Comparison of ENCODE assay signal across 26 cellular contexts in genomic region chr18:42024131-42024530, GRCh38.
A peak's percentile ranks its signal among the peaks of the same experiment; 100 is the strongest.
DNase-seq lines count a peak whose midpoint lies in the region; ATAC-seq, FAIRE-seq and TF ChIP-seq lines count a peak whose summit lies in the region.
"Had no signal": no experiment of that assay in that cellular context is flagged by ENCODE, and none has a peak within 500 bp of the region (broad histone marks: within the 10 kb centered on the region; RNA-seq: fewer than 3 reads in every experiment).

No MANE protein-coding gene starts in this region.

- peak overlapping the region; percentile 46 for H3K27ac Mint-ChIP-seq in activated CD8-positive, alpha-beta T cell treated with anti-CD3 and anti-CD28 coated beads for 36 hours
- no peak overlapping the region for H3K27ac Mint-ChIP-seq in activated CD8-positive, alpha-beta T cell treated with anti-CD3 and anti-CD28 coated beads, Interleukin-2, amount 10 ng/mL, durations not matched to agents 7 days and 5 days
- H3K27ac Mint-ChIP-seq: stimulated activated naive B cell treated with anti-CD40 and anti-IgM and Interleukin-4, amounts not matched to agents 10 μg/mL and 1 μg/mL and 100 μg/mL, for 72 hours had no signal

- BruUV-seq in GM12878 (replicated peaks; lab: Mats Ljungman, UMichigan): no TSS peak

- SMC1A ChIA-PET in GM12878 (lab: Charles Lee; ENCODE audit: uncharacterized antibody, unreplicated experiment): interaction anchor here (0.6 to 1.8 kb wide), 7 partner anchors 10 to 121 kb away, joined by 3 to 9 read pairs (median 4); no protein-coding TSS in a partner anchor

- peak; percentile 71 for FAIRE-seq in GM12878 (lab: Jason Lieb, UNC)
- FAIRE-seq: A549, colon, endometrium had no signal

- no peak for TF ChIP-seq EP300 in GM12878 (IDR thresholded peaks at IDR 0.05; ENCODE audit: borderline replicate concordance in 1 of 2, control insufficient read depth in 1 of 2, low read depth in 2 of 2, low read length in 2 of 2)

- H3K4me1 Mint-ChIP-seq in activated CD8-positive, alpha-beta T cell treated with anti-CD3 and anti-CD28 coated beads for 36 hours (ENCODE audit: low read depth): peaks cover 36% of the 10 kb centered on the region
- H3K4me1 Mint-ChIP-seq in activated CD8-positive, alpha-beta T cell treated with anti-CD3 and anti-CD28 coated beads, Interleukin-2, amount 10 ng/mL, durations not matched to agents 7 days and 5 days (ENCODE audit: low read depth): peaks cover 21% of the 10 kb centered on the region

- H3K79me2 ChIP-seq in GM12878 (ENCODE audit: control insufficient read depth, insufficient read depth, low read length) (no peaks in the 10 kb centered on the region; the same call in 1 of the 2 replicates), osteoblast (ENCODE audit: insufficient read depth, low read length) (no peaks in the 10 kb centered on the region)

- CTCF ChIA-PET in activated CD8-positive, alpha-beta T cell treated with anti-CD3 and anti-CD28 coated beads for 36 hours (lab: Charles Lee): interaction anchor here (0.7 to 1.1 kb wide), 2 partner anchors 14 to 91 kb away, joined by 4 to 5 read pairs; no protein-coding TSS in a partner anchor
- CTCF ChIA-PET in activated CD8-positive, alpha-beta T cell treated with anti-CD3 and anti-CD28 coated beads, Interleukin-2, amount 10 ng/mL, durations not matched to agents 7 days and 5 days (lab: Charles Lee): interaction anchor here (1.5 kb wide), 1 partner anchor 27 kb away, joined by 4 read pairs; no protein-coding TSS in a partner anchor
- CTCF ChIA-PET in GM12878 (lab: Yijun Ruan, JAX): interaction anchor here (0.6 to 2.3 kb wide), 5 partner anchors 10 to 29 kb away, joined by 3 to 8 read pairs (median 4); no protein-coding TSS in a partner anchor

- no peak overlapping the region for H3K9ac ChIP-seq in GM12878 (ENCODE audit: control insufficient read depth, insufficient read depth, low read length)
- H3K9ac ChIP-seq: BLaER1 treated with 17β-estradiol and CSF1 and Interleukin-3, amounts not matched to agents 10 nM and 100 nM had no signal

- 92% methylated on average over 1 of the region's 1 CpG for WGBS in GM12878 (ENCODE audit: insufficient coverage, insufficient replicate concordance, low lambda C conversion rate, missing lambda C conversion rate)

- ATAC-seq in activated CD8-positive, alpha-beta T cell treated with anti-CD3 and anti-CD28 coated beads for 36 hours: peak; percentile 56
- ATAC-seq in activated CD8-positive, alpha-beta T cell treated with anti-CD3 and anti-CD28 coated beads, Interleukin-2, amount 10 ng/mL, durations not matched to agents 7 days and 5 days: no peak
- ATAC-seq in GM18858 (IDR thresholded peaks at IDR 0.05; ENCODE audit: unreplicated experiment) (peak; percentile 25), HG02870 (IDR thresholded peaks at IDR 0.05; ENCODE audit: unreplicated experiment) (peak; percentile 31), GM12878 (peak; percentile 37)
- ATAC-seq: A549; HCT116; heart left ventricle; PC-3; stimulated activated naive B cell treated with anti-CD40 and anti-IgM and Interleukin-4, amounts not matched to agents 10 μg/mL and 1 μg/mL and 100 μg/mL, for 72 hours had no signal

- RAD21 ChIA-PET in GM12878 (lab: Charles Lee; ENCODE audit: unreplicated experiment): interaction anchor here (0.9 to 1.9 kb wide), 2 partner anchors 29 to 119 kb away, joined by 4 to 6 read pairs; no protein-coding TSS in a partner anchor

- no peaks in the 10 kb centered on the region for H4K20me1 ChIP-seq in GM12878 (ENCODE audit: control insufficient read depth, insufficient read depth)
- H4K20me1 ChIP-seq in osteoblast (ENCODE audit: insufficient read depth, low read length): no peaks in the 10 kb centered on the region

- TF ChIP-seq RAD21 in GM12878 (IDR thresholded peaks at IDR 0.05; ENCODE audit: insufficient read depth, low read depth, low read length): no peak

- H3K4me2 ChIP-seq in GM12878 (ENCODE audit: control insufficient read depth, insufficient read depth): no peak overlapping the region
- H3K4me2 ChIP-seq in osteoblast (ENCODE audit: insufficient read depth, low read length): no peak overlapping the region
- H3K4me2 ChIP-seq: A549; BLaER1 treated with 17β-estradiol and CSF1 and Interleukin-3, amounts not matched to agents 10 nM and 100 nM had no signal

- H2AFZ ChIP-seq in GM12878 (ENCODE audit: control insufficient read depth, low read depth, low read length): no peak overlapping the region
- no peak overlapping the region for H2AFZ ChIP-seq in osteoblast (ENCODE audit: low read length)

- H3K9me3 ChIP-seq in GM12878 (replicated peaks; ENCODE audit: control insufficient read depth, insufficient read depth, low read length): no peaks in the 10 kb centered on the region
- H3K9me3 ChIP-seq in osteoblast (ENCODE audit: low read depth, low read length): no peaks in the 10 kb centered on the region
- H3K9me3 ChIP-seq: A549; BLaER1 treated with 17β-estradiol and CSF1 and Interleukin-3, amounts not matched to agents 10 nM and 100 nM; heart left ventricle; neutrophil; SJCRH30; tibial artery had no signal

- H3K4me1 ChIP-seq in GM12878 (ENCODE audit: control insufficient read depth, insufficient read depth, low read length) (peaks cover 35% of the 10 kb centered on the region), osteoblast (ENCODE audit: insufficient read depth, low read length) (peaks cover 2% of the 10 kb centered on the region)
- H3K4me1 ChIP-seq: A549, heart left ventricle, SJCRH30, tibial artery had no signal

- H3K27me3 ChIP-seq in GM12878 (replicated peaks in 1 of 2; ENCODE audit: control insufficient read depth in 2 of 2, insufficient read depth in 2 of 2, low read length in 1 of 2) (no peaks in the 10 kb centered on the region), osteoblast (ENCODE audit: insufficient read depth, low read length) (no peaks in the 10 kb centered on the region)
- H3K27me3 ChIP-seq: BLaER1 treated with 17β-estradiol and CSF1 and Interleukin-3, amounts not matched to agents 10 nM and 100 nM; heart left ventricle; neutrophil; SJCRH30; tibial artery had no signal

- TF ChIP-seq CTCF in activated CD8-positive, alpha-beta T cell treated with anti-CD3 and anti-CD28 coated beads for 36 hours (IDR thresholded peaks at IDR 0.05): no peak
- TF ChIP-seq CTCF in GM12878 (IDR thresholded peaks at IDR 0.05 in 2 of 3, conservative IDR thresholded peaks at IDR 0.05 in 1 of 3; ENCODE audit: control insufficient read depth in 2 of 3, extremely low read depth in 1 of 3, insufficient read depth in 1 of 3, low read depth in 3 of 3, low read length in 3 of 3) (no peak), osteoblast (IDR thresholded peaks at IDR 0.05; ENCODE audit: extremely low read depth, low read depth, low read length) (no peak)

- peaks cover 19% of the 10 kb centered on the region for H3K36me3 Mint-ChIP-seq in activated CD8-positive, alpha-beta T cell treated with anti-CD3 and anti-CD28 coated beads for 36 hours (ENCODE audit: low read depth)
- H3K36me3 Mint-ChIP-seq in activated CD8-positive, alpha-beta T cell treated with anti-CD3 and anti-CD28 coated beads, Interleukin-2, amount 10 ng/mL, durations not matched to agents 7 days and 5 days (ENCODE audit: low read depth): peaks cover 24% of the 10 kb centered on the region

- in situ Hi-C loops in GM12878 (cut with MboI): no loop called here

- no peak for DNase-seq in activated CD8-positive, alpha-beta T cell treated with anti-CD3 and anti-CD28 coated beads for 36 hours
- no peak for DNase-seq in activated CD8-positive, alpha-beta T cell treated with anti-CD3 and anti-CD28 coated beads, Interleukin-2, amount 10 ng/mL, durations not matched to agents 7 days and 5 days
- peak; percentile 15 for DNase-seq in GM12878 (ENCODE audit: low read depth, low spot score)
- DNase-seq in osteoblast (ENCODE audit: insufficient read length, low spot score, missing footprints): no peak
- no peak for DNase-seq in NCI-H510A (lab: John Stamatoyannopoulos, UW)
- DNase-seq in HCEC 1CT: no peak
- DNase-seq: activated CD8-positive, alpha-beta memory T cell treated with anti-CD3 and anti-CD28 coated beads, Interleukin-2, amount 50 U/mL, for 48 hours; activated naive CD4-positive, alpha-beta T cell treated with anti-CD3 and anti-CD28 coated beads, Interleukin-2, amount 50 U/mL, for 16 hours; DND-41; heart left ventricle; NCI-H1417; NCI-H82; PC-3; SJCRH30; stimulated activated CD4-positive, alpha-beta T cell treated with anti-CD3 and anti-CD28 coated beads, Interleukin-15, amount 100 ng/mL, for 24 hours; stimulated activated naive B cell treated with anti-CD40 and anti-IgM and Interleukin-4, amounts not matched to agents 10 μg/mL and 1 μg/mL and 100 μg/mL, for 72 hours; T-helper 9 cell; tibial artery had no signal

- H3K4me3 Mint-ChIP-seq in activated CD8-positive, alpha-beta T cell treated with anti-CD3 and anti-CD28 coated beads for 36 hours: no peak overlapping the region
- H3K4me3 Mint-ChIP-seq in activated CD8-positive, alpha-beta T cell treated with anti-CD3 and anti-CD28 coated beads, Interleukin-2, amount 10 ng/mL, durations not matched to agents 7 days and 5 days: no peak overlapping the region
- H3K4me3 Mint-ChIP-seq: stimulated activated naive B cell treated with anti-CD40 and anti-IgM and Interleukin-4, amounts not matched to agents 10 μg/mL and 1 μg/mL and 100 μg/mL, for 72 hours had no signal

- H3K27me3 Mint-ChIP-seq in activated CD8-positive, alpha-beta T cell treated with anti-CD3 and anti-CD28 coated beads for 36 hours: no peaks in the 10 kb centered on the region
- no peaks in the 10 kb centered on the region for H3K27me3 Mint-ChIP-seq in activated CD8-positive, alpha-beta T cell treated with anti-CD3 and anti-CD28 coated beads, Interleukin-2, amount 10 ng/mL, durations not matched to agents 7 days and 5 days (ENCODE audit: low read depth)
- H3K27me3 Mint-ChIP-seq: stimulated activated naive B cell treated with anti-CD40 and anti-IgM and Interleukin-4, amounts not matched to agents 10 μg/mL and 1 μg/mL and 100 μg/mL, for 72 hours had no signal

- intact Hi-C loops in activated CD8-positive, alpha-beta T cell treated with anti-CD3 and anti-CD28 coated beads for 36 hours (cut with micrococcal nuclease): no loop called here
- intact Hi-C loops in GM12878 (cut with micrococcal nuclease; ENCODE audit: unreplicated experiment): loop anchor here (10.0 kb wide), 1 partner anchor 161 kb away; no protein-coding TSS in a partner anchor

- H3K36me3 ChIP-seq in GM12878 (ENCODE audit: control insufficient read depth in 2 of 2, insufficient read depth in 2 of 2, low read length in 1 of 2) (peaks cover 0 to 12% of the 10 kb centered on the region in 2 experiments; a peak in 2 of 4 replicates), osteoblast (ENCODE audit: insufficient read depth, low read length) (peaks cover 5% of the 10 kb centered on the region)

- TF ChIP-seq POLR2A in GM12878 (IDR thresholded peaks at IDR 0.05; ENCODE audit: low read depth, low read length): no peak

- H3K4me3 ChIP-seq in GM12878 (no peak overlapping the region), osteoblast (ENCODE audit: insufficient read depth, low read length) (no peak overlapping the region)
- H3K4me3 ChIP-seq: A549; BLaER1 treated with 17β-estradiol and CSF1 and Interleukin-3, amounts not matched to agents 10 nM and 100 nM; heart left ventricle; SJCRH30; tibial artery had no signal

- H3K9me3 Mint-ChIP-seq in activated CD8-positive, alpha-beta T cell treated with anti-CD3 and anti-CD28 coated beads for 36 hours: no peaks in the 10 kb centered on the region
- H3K9me3 Mint-ChIP-seq in activated CD8-positive, alpha-beta T cell treated with anti-CD3 and anti-CD28 coated beads, Interleukin-2, amount 10 ng/mL, durations not matched to agents 7 days and 5 days (ENCODE audit: insufficient read depth): no peaks in the 10 kb centered on the region
- H3K9me3 Mint-ChIP-seq: stimulated activated naive B cell treated with anti-CD40 and anti-IgM and Interleukin-4, amounts not matched to agents 10 μg/mL and 1 μg/mL and 100 μg/mL, for 72 hours had no signal

- POLR2A ChIA-PET in activated CD8-positive, alpha-beta T cell treated with anti-CD3 and anti-CD28 coated beads for 36 hours (lab: Charles Lee): no interaction called here
- POLR2A ChIA-PET in activated CD8-positive, alpha-beta T cell treated with anti-CD3 and anti-CD28 coated beads, Interleukin-2, amount 10 ng/mL, durations not matched to agents 7 days and 5 days (lab: Charles Lee): no interaction called here
- POLR2A ChIA-PET in GM12878 (lab: Charles Lee): interaction anchor here (0.8 kb wide), 1 partner anchor 27 kb away, joined by 3 read pairs; no protein-coding TSS in a partner anchor

- H3K27ac ChIP-seq in GM12878 (ENCODE audit: control insufficient read depth, insufficient read depth) (peak overlapping the region; percentile 75), osteoblast (ENCODE audit: low read depth, low read length) (no peak overlapping the region)
- H3K27ac ChIP-seq: A549; BLaER1 treated with 17β-estradiol and CSF1 and Interleukin-3, amounts not matched to agents 10 nM and 100 nM; heart left ventricle; neutrophil; SJCRH30; tibial artery had no signal
